ENCODE assay signal across 1 cellular context in the genomic region with DNA sequence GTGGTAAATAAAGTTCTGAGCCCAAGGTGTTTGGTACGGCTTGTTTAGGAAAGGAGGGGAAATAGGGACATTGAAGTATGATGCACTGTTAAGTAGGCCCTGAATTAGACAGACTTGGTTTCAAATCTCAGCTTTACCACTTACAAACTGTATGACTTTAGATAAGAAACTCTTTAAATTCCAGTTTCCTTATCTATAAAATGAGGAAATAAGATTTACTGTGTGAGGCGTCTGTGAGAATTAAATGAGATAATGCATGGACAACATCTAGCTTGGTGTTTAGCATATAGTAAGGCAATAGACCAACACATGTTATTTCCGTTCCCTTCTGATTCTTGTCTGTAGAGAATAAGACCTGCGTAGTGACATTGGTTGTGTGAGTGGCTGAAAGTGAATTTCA.
A peak's percentile ranks its signal among the peaks of the same experiment; 100 is the strongest.
TF ChIP-seq lines count a peak whose summit lies in the region.

No MANE protein-coding gene starts in this region.

TF ChIP-seq in K562, 482 proteins besides CTCF, POLR2A, EP300 and RAD21:
- TF ChIP-seq POLR3A (IDR thresholded peaks at IDR 0.05; ENCODE audit: borderline replicate concordance, extremely low read depth, insufficient read depth, insufficient read length) (no peak), ILK (tag; IDR thresholded peaks at IDR 0.05; ENCODE audit: borderline replicate concordance, low read depth) (no peak), TEAD4 (IDR thresholded peaks at IDR 0.05; ENCODE audit: low read length) (peak; percentile 30; the same call in 1 of the 2 replicates), TEAD4 (CRISPR knock-in tag; IDR thresholded peaks at IDR 0.05; ENCODE audit: borderline replicate concordance) (no peak), KDM1A (IDR thresholded peaks at IDR 0.05) (peak; percentile 74 to 79), NFRKB (IDR thresholded peaks at IDR 0.05; ENCODE audit: low read depth) (no peak), MCM5 (IDR thresholded peaks at IDR 0.05; ENCODE audit: low read depth) (no peak), ZNF444 (CRISPR knock-in tag; IDR thresholded peaks at IDR 0.05) (no peak), HDAC2 (IDR thresholded peaks at IDR 0.05) (peak; percentile 73; the same call in 1 of the 2 replicates), OTX1 (CRISPR knock-in tag; IDR thresholded peaks at IDR 0.05) (no peak), RCOR1 (IDR thresholded peaks at IDR 0.05; ENCODE audit: borderline replicate concordance in 1 of 2, low read depth in 2 of 2, low read length in 2 of 2) (peak in 1 of 2 experiments; percentile 82; a peak in 2 of 4 replicates)
- TF ChIP-seq, protein P1, sequence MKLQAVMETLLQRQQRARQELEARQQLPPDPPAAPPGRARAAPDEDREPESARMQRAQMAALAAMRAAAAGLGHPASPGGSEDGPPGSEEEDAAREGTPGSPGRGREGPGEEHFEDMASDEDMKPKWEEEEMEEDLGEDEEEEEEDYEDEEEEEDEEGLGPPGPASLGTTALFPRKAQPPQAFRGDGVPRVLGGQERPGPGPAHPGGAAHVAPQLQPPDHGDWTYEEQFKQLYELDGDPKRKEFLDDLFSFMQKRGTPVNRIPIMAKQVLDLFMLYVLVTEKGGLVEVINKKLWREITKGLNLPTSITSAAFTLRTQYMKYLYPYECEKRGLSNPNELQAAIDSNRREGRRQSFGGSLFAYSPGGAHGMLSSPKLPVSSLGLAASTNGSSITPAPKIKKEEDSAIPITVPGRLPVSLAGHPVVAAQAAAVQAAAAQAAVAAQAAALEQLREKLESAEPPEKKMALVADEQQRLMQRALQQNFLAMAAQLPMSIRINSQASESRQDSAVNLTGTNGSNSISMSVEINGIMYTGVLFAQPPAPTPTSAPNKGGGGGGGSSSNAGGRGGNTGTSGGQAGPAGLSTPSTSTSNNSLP (IDR thresholded peaks at IDR 0.05; ENCODE audit: borderline replicate concordance, low read depth, low read length): no peak
TF ChIP-seq in K562: peak in this region for 4.
